18 cellular contexts compared by ENCODE assay signal in genomic region chr16:56947604-56947995, GRCh38. TPM values are rescaled to one million over a fixed set of nuclear protein-coding genes. Genes with fewer than 3 reads are reported as not detected.
DNase-seq lines count a peak whose midpoint lies in the region; ATAC-seq and TF ChIP-seq lines count a peak whose summit lies in the region.
"Had no signal": no experiment of that assay in that cellular context is flagged by ENCODE, and none has a peak within 500 bp of the region (broad histone marks: within the 10 kb centered on the region; RNA-seq: fewer than 3 reads in every experiment).

No MANE protein-coding gene starts in this region.

- H3K27ac ChIP-seq in CD4-positive, CD25-positive, alpha-beta regulatory T cell (ENCODE audit: insufficient read depth, low read length, poor library complexity, severe bottlenecking): no peak overlapping the region
- H3K27ac ChIP-seq in RWPE1: peak overlapping the region; percentile 36
- H3K27ac ChIP-seq: neural progenitor cell had no signal

- peaks cover 33% of the 10 kb centered on the region for H3K36me3 Mint-ChIP-seq in activated CD8-positive, alpha-beta memory T cell treated with anti-CD3 and anti-CD28 coated beads, Interleukin-2, amount 10 ng/mL, durations not matched to agents 7 days and 5 days
- H3K36me3 Mint-ChIP-seq in CD4-positive, CD25-positive, alpha-beta regulatory T cell: peaks cover 21% of the 10 kb centered on the region
- peaks cover 14% of the 10 kb centered on the region for H3K36me3 Mint-ChIP-seq in progenitor cell of endocrine pancreas (ENCODE audit: insufficient read depth)
- peaks cover 36% of the 10 kb centered on the region for H3K36me3 Mint-ChIP-seq in T-helper 2 cell treated with Interferon-gamma antibody and Interleukin-4, amounts not matched to agents 5 μg/mL and 100 μg/mL, for 36 hours (ENCODE audit: low read depth)

- no peaks in the 10 kb centered on the region for H3K9me3 ChIP-seq in CD4-positive, CD25-positive, alpha-beta regulatory T cell (ENCODE audit: control insufficient read depth in 2 of 2, low read length in 2 of 2)

- TF ChIP-seq CTCF in RWPE1 (conservative IDR thresholded peaks at IDR 0.05; ENCODE audit: low read depth) (no peak), progenitor cell of endocrine pancreas (IDR thresholded peaks at IDR 0.05; ENCODE audit: unreplicated experiment) (no peak), foreskin fibroblast (IDR thresholded peaks at IDR 0.05; ENCODE audit: low read depth, low read length) (no peak)

- ATAC-seq in activated CD8-positive, alpha-beta memory T cell treated with anti-CD3 and anti-CD28 coated beads, Interleukin-2, amount 10 ng/mL, durations not matched to agents 7 days and 5 days: no peak
- ATAC-seq in CD4-positive, CD25-positive, alpha-beta regulatory T cell (ENCODE audit: low read depth in 2 of 2): no peak
- ATAC-seq: esophagus mucosa had no signal

- no peaks in the 10 kb centered on the region for H3K9me3 Mint-ChIP-seq in activated CD8-positive, alpha-beta memory T cell treated with anti-CD3 and anti-CD28 coated beads, Interleukin-2, amount 10 ng/mL, durations not matched to agents 7 days and 5 days (ENCODE audit: low read depth)
- H3K9me3 Mint-ChIP-seq in CD4-positive, CD25-positive, alpha-beta regulatory T cell: no peaks in the 10 kb centered on the region
- no peaks in the 10 kb centered on the region for H3K9me3 Mint-ChIP-seq in progenitor cell of endocrine pancreas (ENCODE audit: low read depth)
- H3K9me3 Mint-ChIP-seq in T-helper 2 cell treated with Interferon-gamma antibody and Interleukin-4, amounts not matched to agents 5 μg/mL and 100 μg/mL, for 36 hours: no peaks in the 10 kb centered on the region
- H3K9me3 Mint-ChIP-seq: activated naive CD8-positive, alpha-beta T cell treated with anti-CD3 and anti-CD28 coated beads, Interleukin-2, amount 10 ng/mL, durations not matched to agents 7 days and 5 days; neural progenitor cell had no signal

- H3K36me3 ChIP-seq in CD4-positive, CD25-positive, alpha-beta regulatory T cell (ENCODE audit: control insufficient read depth, insufficient read depth, low read length): peaks cover 33% of the 10 kb centered on the region
- H3K36me3 ChIP-seq: neural progenitor cell had no signal

- peaks cover 9% of the 10 kb centered on the region for H3K4me1 ChIP-seq in CD4-positive, CD25-positive, alpha-beta regulatory T cell (ENCODE audit: control insufficient read depth, insufficient read depth, low read length, poor library complexity, severe bottlenecking)
- H3K4me1 ChIP-seq: neural progenitor cell had no signal

- POLR2A ChIA-PET in RWPE1 (lab: Yijun Ruan, JAX; ENCODE audit: low non-redundant PET): interaction anchor here (0.8 kb wide), 1 partner anchor 76 kb away, joined by 3 read pairs; no protein-coding TSS in a partner anchor

- H3K27me3 ChIP-seq in CD4-positive, CD25-positive, alpha-beta regulatory T cell (ENCODE audit: control insufficient read depth, insufficient read depth, low read length): no peaks in the 10 kb centered on the region
- H3K27me3 ChIP-seq: neural progenitor cell had no signal

- H3K27me3 Mint-ChIP-seq in activated CD8-positive, alpha-beta memory T cell treated with anti-CD3 and anti-CD28 coated beads, Interleukin-2, amount 10 ng/mL, durations not matched to agents 7 days and 5 days: no peaks in the 10 kb centered on the region
- H3K27me3 Mint-ChIP-seq in CD4-positive, CD25-positive, alpha-beta regulatory T cell: no peaks in the 10 kb centered on the region
- no peaks in the 10 kb centered on the region for H3K27me3 Mint-ChIP-seq in progenitor cell of endocrine pancreas
- no peaks in the 10 kb centered on the region for H3K27me3 Mint-ChIP-seq in T-helper 2 cell treated with Interferon-gamma antibody and Interleukin-4, amounts not matched to agents 5 μg/mL and 100 μg/mL, for 36 hours (ENCODE audit: low read depth)
- H3K27me3 Mint-ChIP-seq: activated naive CD8-positive, alpha-beta T cell treated with anti-CD3 and anti-CD28 coated beads, Interleukin-2, amount 10 ng/mL, durations not matched to agents 7 days and 5 days had no signal

- CTCF ChIA-PET in activated CD8-positive, alpha-beta memory T cell treated with anti-CD3 and anti-CD28 coated beads, Interleukin-2, amount 10 ng/mL, durations not matched to agents 7 days and 5 days (lab: Charles Lee): interaction anchor here (1.0 to 7.4 kb wide), 5 partner anchors 18 to 154 kb away, joined by 3 to 36 read pairs (median 3); no protein-coding TSS in a partner anchor
- CTCF ChIA-PET in RWPE1 (lab: Yijun Ruan, JAX): interaction anchor here (0.6 to 0.7 kb wide), 5 partner anchors 17 to 534 kb away, joined by 3 to 4 read pairs (median 3); no protein-coding TSS in a partner anchor

- peak overlapping the region; percentile 6 for H3K27ac Mint-ChIP-seq in activated CD8-positive, alpha-beta memory T cell treated with anti-CD3 and anti-CD28 coated beads, Interleukin-2, amount 10 ng/mL, durations not matched to agents 7 days and 5 days
- peak overlapping the region in 2 of 3 donors; percentile 60 to 69 for H3K27ac Mint-ChIP-seq in CD4-positive, CD25-positive, alpha-beta regulatory T cell
- peak overlapping the region; percentile 20 for H3K27ac Mint-ChIP-seq in progenitor cell of endocrine pancreas
- H3K27ac Mint-ChIP-seq in T-helper 2 cell treated with Interferon-gamma antibody and Interleukin-4, amounts not matched to agents 5 μg/mL and 100 μg/mL, for 36 hours: no peak overlapping the region
- H3K27ac Mint-ChIP-seq: activated naive CD8-positive, alpha-beta T cell treated with anti-CD3 and anti-CD28 coated beads, Interleukin-2, amount 10 ng/mL, durations not matched to agents 7 days and 5 days; neural progenitor cell had no signal

- peaks cover 52% of the 10 kb centered on the region for H3K4me1 Mint-ChIP-seq in activated CD8-positive, alpha-beta memory T cell treated with anti-CD3 and anti-CD28 coated beads, Interleukin-2, amount 10 ng/mL, durations not matched to agents 7 days and 5 days
- peaks cover 16 to 35% (median 25%) of the 10 kb centered on the region in 4 donors for H3K4me1 Mint-ChIP-seq in CD4-positive, CD25-positive, alpha-beta regulatory T cell
- peaks cover 4% of the 10 kb centered on the region for H3K4me1 Mint-ChIP-seq in progenitor cell of endocrine pancreas (ENCODE audit: low read depth)
- H3K4me1 Mint-ChIP-seq in T-helper 2 cell treated with Interferon-gamma antibody and Interleukin-4, amounts not matched to agents 5 μg/mL and 100 μg/mL, for 36 hours (ENCODE audit: low read depth): peaks cover 30% of the 10 kb centered on the region

- no peak overlapping the region for H3K4me3 ChIP-seq in CD4-positive, CD25-positive, alpha-beta regulatory T cell (ENCODE audit: low read depth, low read length)
- no peak overlapping the region for H3K4me3 ChIP-seq in foreskin fibroblast (ENCODE audit: low read depth in 1 of 2, low read length in 2 of 2)
- H3K4me3 ChIP-seq: neural progenitor cell had no signal

- no peak for DNase-seq in activated CD8-positive, alpha-beta memory T cell treated with anti-CD3 and anti-CD28 coated beads, Interleukin-2, amount 10 ng/mL, durations not matched to agents 7 days and 5 days
- DNase-seq in activated CD8-positive, alpha-beta memory T cell treated with anti-CD3 and anti-CD28 coated beads for 24 hours: no peak
- no peak for DNase-seq in CD4-positive, CD25-positive, alpha-beta regulatory T cell
- DNase-seq in RWPE1 (ENCODE audit: low spot score) (no peak), progenitor cell of endocrine pancreas (ENCODE audit: low spot score, unreplicated experiment) (no peak), foreskin fibroblast (no peak)
- DNase-seq in effector CD4-positive, alpha-beta T cell: no peak
- no peak for DNase-seq in T-helper 2 cell treated with Interferon-gamma antibody and Interleukin-4, amounts not matched to agents 5 μg/mL and 100 μg/mL, for 36 hours (ENCODE audit: low spot score)
- DNase-seq: activated CD4-positive, alpha-beta T cell treated with anti-CD3 and anti-CD28 coated beads, Interleukin-2, amount 50 U/mL, for 4 hours; activated naive CD8-positive, alpha-beta T cell treated with anti-CD3 and anti-CD28 coated beads, Interleukin-2, amount 10 ng/mL, durations not matched to agents 7 days and 5 days; Kasumi-1; left colon; NCI-H524 treated with DMSO at 0.1 percent for 48 hours; posterior cingulate gyrus; substantia nigra had no signal

- no peak overlapping the region for H3K4me3 Mint-ChIP-seq in activated CD8-positive, alpha-beta memory T cell treated with anti-CD3 and anti-CD28 coated beads, Interleukin-2, amount 10 ng/mL, durations not matched to agents 7 days and 5 days
- no peak overlapping the region for H3K4me3 Mint-ChIP-seq in CD4-positive, CD25-positive, alpha-beta regulatory T cell
- no peak overlapping the region for H3K4me3 Mint-ChIP-seq in progenitor cell of endocrine pancreas (ENCODE audit: low read depth)
- no peak overlapping the region for H3K4me3 Mint-ChIP-seq in T-helper 2 cell treated with Interferon-gamma antibody and Interleukin-4, amounts not matched to agents 5 μg/mL and 100 μg/mL, for 36 hours
- H3K4me3 Mint-ChIP-seq: activated naive CD8-positive, alpha-beta T cell treated with anti-CD3 and anti-CD28 coated beads, Interleukin-2, amount 10 ng/mL, durations not matched to agents 7 days and 5 days had no signal

RNA-seq across cellular contexts. Expression of gene CETP, which starts 14.2 kb away (rescaled TPM):
- total RNA-seq in activated CD8-positive, alpha-beta memory T cell treated with anti-CD3 and anti-CD28 coated beads, Interleukin-2, amount 10 ng/mL, durations not matched to agents 7 days and 5 days: not detected
- total RNA-seq in CD4-positive, CD25-positive, alpha-beta regulatory T cell: not detected
- under 1 TPM in 1 of 4 donors, not detected in 3; 0.27 TPM for polyA plus RNA-seq in CD4-positive, CD25-positive, alpha-beta regulatory T cell
- total RNA-seq in progenitor cell of endocrine pancreas: not detected in 2 replicates
- total RNA-seq: activated naive CD8-positive, alpha-beta T cell treated with anti-CD3 and anti-CD28 coated beads, Interleukin-2, amount 10 ng/mL, durations not matched to agents 7 days and 5 days; esophagus mucosa; SK-MEL-5 had no signal

RNA-seq across cellular contexts. Expression of gene HERPUD1, which starts 15.7 kb away (rescaled TPM):
- 100 to 1,000 TPM; 127 to 149 TPM for total RNA-seq in activated CD8-positive, alpha-beta memory T cell treated with anti-CD3 and anti-CD28 coated beads, Interleukin-2, amount 10 ng/mL, durations not matched to agents 7 days and 5 days
- total RNA-seq in CD4-positive, CD25-positive, alpha-beta regulatory T cell: 454 TPM
- 100 to 1,000 TPM; 133 to 174 (median 144) TPM for polyA plus RNA-seq in CD4-positive, CD25-positive, alpha-beta regulatory T cell
- 70.0 and 85.9 TPM in 2 replicates for total RNA-seq in progenitor cell of endocrine pancreas

RNA-seq across cellular contexts. Expression of gene NLRC5, which starts 41.8 kb away (rescaled TPM):
- total RNA-seq in activated CD8-positive, alpha-beta memory T cell treated with anti-CD3 and anti-CD28 coated beads, Interleukin-2, amount 10 ng/mL, durations not matched to agents 7 days and 5 days: 100 to 1,000 TPM; 156 to 287 TPM
- 842 TPM for total RNA-seq in CD4-positive, CD25-positive, alpha-beta regulatory T cell
- polyA plus RNA-seq in CD4-positive, CD25-positive, alpha-beta regulatory T cell: 100 to 1,000 TPM in 1 of 4 donors, 10 to 100 TPM in 3; 75.3 to 112 (median 97.2) TPM
- total RNA-seq in progenitor cell of endocrine pancreas: not detected in 2 replicates

Comparison
In these comparisons a context has a peak if more than half of its experiments do, and no peak if none do; other contexts are left out.
1. RNA of gene NLRC5, which starts 41.8 kb away (total RNA-seq): 842 TPM in CD4-positive, CD25-positive, alpha-beta regulatory T cell (single experiment) and 156 to 287 TPM in activated CD8-positive, alpha-beta memory T cell treated with anti-CD3 and anti-CD28 coated beads, Interleukin-2, amount 10 ng/mL, durations not matched to agents 7 days and 5 days; not detected in progenitor cell of endocrine pancreas; every median in the first group is over 100 times any median in the second.